Comparison of ENCODE assay signal across 8 cellular contexts in the genomic region with DNA sequence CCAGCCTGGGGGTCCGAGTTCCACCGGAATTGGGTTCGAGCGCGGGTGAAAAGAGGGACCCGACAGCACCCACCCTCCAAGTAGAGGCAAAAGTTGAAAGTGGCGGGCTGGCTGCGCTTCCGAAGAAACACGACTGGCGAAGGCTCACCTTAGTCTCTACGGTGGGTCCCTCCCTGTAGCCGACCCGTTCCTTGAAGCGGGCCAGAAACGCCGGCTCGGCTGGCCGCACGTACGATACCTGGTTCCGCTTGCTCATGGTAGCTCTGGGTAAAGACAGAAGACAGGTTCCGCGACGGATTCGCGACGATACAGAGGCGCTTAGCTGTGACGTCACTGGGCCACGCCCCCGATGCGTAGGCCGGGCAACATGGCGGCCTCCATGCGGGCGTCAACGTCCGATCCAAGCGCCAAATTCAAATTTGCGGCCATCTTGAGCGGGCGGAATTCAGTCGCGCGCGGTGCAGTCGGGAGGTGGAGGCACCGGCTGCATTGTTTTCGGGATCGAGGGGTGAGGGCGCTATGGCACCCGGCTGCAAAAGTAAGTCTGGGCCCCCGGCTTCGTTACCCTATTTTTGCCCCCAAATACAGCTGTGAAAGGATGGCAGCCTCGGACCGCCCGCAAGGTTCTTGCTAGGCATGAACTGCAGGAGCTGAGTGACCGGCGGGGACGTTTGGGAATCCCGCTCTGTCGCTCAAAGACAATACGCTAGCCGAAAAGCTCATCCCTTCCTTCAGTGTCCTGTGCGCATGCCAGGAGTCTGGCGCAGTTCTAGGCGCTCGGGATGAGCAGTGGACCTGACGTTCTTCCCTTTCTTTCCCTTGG. TPM values are rescaled to one million over a fixed set of nuclear protein-coding genes. Genes with fewer than 3 reads are reported as not detected.
DNase-seq lines count a peak whose midpoint lies in the region; ATAC-seq, FAIRE-seq and TF ChIP-seq lines count a peak whose summit lies in the region.

A gene (minus strand): TSS at position 273 of the 823 bp plus-strand sequence. CDS start 17 bp downstream, at position 256.
A gene with protein sequence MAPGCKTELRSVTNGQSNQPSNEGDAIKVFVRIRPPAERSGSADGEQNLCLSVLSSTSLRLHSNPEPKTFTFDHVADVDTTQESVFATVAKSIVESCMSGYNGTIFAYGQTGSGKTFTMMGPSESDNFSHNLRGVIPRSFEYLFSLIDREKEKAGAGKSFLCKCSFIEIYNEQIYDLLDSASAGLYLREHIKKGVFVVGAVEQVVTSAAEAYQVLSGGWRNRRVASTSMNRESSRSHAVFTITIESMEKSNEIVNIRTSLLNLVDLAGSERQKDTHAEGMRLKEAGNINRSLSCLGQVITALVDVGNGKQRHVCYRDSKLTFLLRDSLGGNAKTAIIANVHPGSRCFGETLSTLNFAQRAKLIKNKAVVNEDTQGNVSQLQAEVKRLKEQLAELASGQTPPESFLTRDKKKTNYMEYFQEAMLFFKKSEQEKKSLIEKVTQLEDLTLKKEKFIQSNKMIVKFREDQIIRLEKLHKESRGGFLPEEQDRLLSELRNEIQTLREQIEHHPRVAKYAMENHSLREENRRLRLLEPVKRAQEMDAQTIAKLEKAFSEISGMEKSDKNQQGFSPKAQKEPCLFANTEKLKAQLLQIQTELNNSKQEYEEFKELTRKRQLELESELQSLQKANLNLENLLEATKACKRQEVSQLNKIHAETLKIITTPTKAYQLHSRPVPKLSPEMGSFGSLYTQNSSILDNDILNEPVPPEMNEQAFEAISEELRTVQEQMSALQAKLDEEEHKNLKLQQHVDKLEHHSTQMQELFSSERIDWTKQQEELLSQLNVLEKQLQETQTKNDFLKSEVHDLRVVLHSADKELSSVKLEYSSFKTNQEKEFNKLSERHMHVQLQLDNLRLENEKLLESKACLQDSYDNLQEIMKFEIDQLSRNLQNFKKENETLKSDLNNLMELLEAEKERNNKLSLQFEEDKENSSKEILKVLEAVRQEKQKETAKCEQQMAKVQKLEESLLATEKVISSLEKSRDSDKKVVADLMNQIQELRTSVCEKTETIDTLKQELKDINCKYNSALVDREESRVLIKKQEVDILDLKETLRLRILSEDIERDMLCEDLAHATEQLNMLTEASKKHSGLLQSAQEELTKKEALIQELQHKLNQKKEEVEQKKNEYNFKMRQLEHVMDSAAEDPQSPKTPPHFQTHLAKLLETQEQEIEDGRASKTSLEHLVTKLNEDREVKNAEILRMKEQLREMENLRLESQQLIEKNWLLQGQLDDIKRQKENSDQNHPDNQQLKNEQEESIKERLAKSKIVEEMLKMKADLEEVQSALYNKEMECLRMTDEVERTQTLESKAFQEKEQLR (N-terminal part only) (plus strand): TSS at position 448 of the 823 bp plus-strand sequence. CDS start 72 bp downstream, at position 520.

- H3K36me3 ChIP-seq in ACC112 (ENCODE audit: insufficient read depth, low read length), result peaks cover 51% of the 10 kb centered on the region
- no peaks in the 10 kb centered on the region for H3K36me3 ChIP-seq in mammary epithelial cell (ENCODE audit: insufficient read depth, low read length)
- H3K36me3 ChIP-seq in iPS-20b (ENCODE audit: insufficient read depth, low read depth, low read length), result peaks cover 51% of the 10 kb centered on the region
- H3K36me3 ChIP-seq in small intestine (ENCODE audit: control insufficient read depth in 2 of 2, insufficient read depth in 2 of 2, low read length in 2 of 2), result peaks cover 0 to 2% of the 10 kb centered on the region in 2 donors

- TF ChIP-seq CTCF in VCaP (conservative IDR thresholded peaks at IDR 0.05), result no peak
- TF ChIP-seq CTCF in mammary epithelial cell (conservative IDR thresholded peaks at IDR 0.05 in 1 of 2, IDR thresholded peaks at IDR 0.05 in 1 of 2; ENCODE audit: extremely low read depth in 1 of 2, insufficient read depth in 1 of 2, low read depth in 1 of 2, low read length in 2 of 2), result peak in 1 of 2 donors; percentile 8

- dilution Hi-C loops in mammary epithelial cell (cut with HindIII; ENCODE audit: low sequenced_read_pairs), result no loop called here

- in situ Hi-C loops in mammary epithelial cell (cut with MboI; ENCODE audit: low sequenced_read_pairs in 2 of 2), result no loop called here

- H3K9me3 ChIP-seq in mammary epithelial cell (replicated peaks; ENCODE audit: insufficient read depth, low read length), result peaks cover 6% of the 10 kb centered on the region
- H3K9me3 ChIP-seq in iPS-20b (ENCODE audit: insufficient read depth, low read depth, low read length), result peaks cover 10% of the 10 kb centered on the region
- no peaks in the 10 kb centered on the region for H3K9me3 ChIP-seq in small intestine (ENCODE audit: control insufficient read depth, low read depth)

- H3K4me2 ChIP-seq in mammary epithelial cell (ENCODE audit: insufficient read depth, low read depth, low read length), result peak within 1 kb of the TSS; percentile 91

- no peaks in the 10 kb centered on the region for H3K27me3 ChIP-seq in ACC112 (ENCODE audit: insufficient read depth, low read length)
- no peaks in the 10 kb centered on the region for H3K27me3 ChIP-seq in mammary epithelial cell (ENCODE audit: insufficient read depth, low read length)
- H3K27me3 ChIP-seq in iPS-20b (ENCODE audit: insufficient read depth, low read length), result no peaks in the 10 kb centered on the region
- no peaks in the 10 kb centered on the region for H3K27me3 ChIP-seq in small intestine (ENCODE audit: control insufficient read depth in 2 of 2, insufficient read depth in 2 of 2, low read length in 2 of 2)

- BruUV-seq in mammary epithelial cell (replicated peaks; lab: Mats Ljungman, UMichigan), result TSS peak; percentile 70

- no peak for FAIRE-seq in small intestine (lab: Jason Lieb, UNC)

- CTCF ChIA-PET in mammary epithelial cell (lab: Charles Lee; ENCODE audit: low non-redundant PET), result no interaction called here

- H3K9ac ChIP-seq in mammary epithelial cell (ENCODE audit: insufficient read depth, low read length), result peak within 1 kb of the TSS; percentile 97
- peak within 1 kb of the TSS; percentile 98 for H3K9ac ChIP-seq in iPS-20b (ENCODE audit: low read depth, low read length)

- H3K4me3 ChIP-seq in ACC112 (ENCODE audit: low read depth, low read length) (peak within 1 kb of the TSS; percentile 80), mammary epithelial cell (replicated peaks in 1 of 3; ENCODE audit: insufficient read depth in 1 of 3, low read depth in 2 of 3, low read length in 3 of 3) (peak within 1 kb of the TSS; percentile 72 to 97 (median 88)), iPS-20b (ENCODE audit: low read length) (peak within 1 kb of the TSS; percentile 99), small intestine (ENCODE audit: low read depth in 1 of 2, low read length in 2 of 2) (peak within 1 kb of the TSS; percentile 76 to 92)

- no peaks in the 10 kb centered on the region for H4K20me1 ChIP-seq in mammary epithelial cell (ENCODE audit: insufficient read depth, low read length)

- H2AFZ ChIP-seq in ACC112 (ENCODE audit: low read length, unreplicated experiment) (peak within 1 kb of the TSS; percentile 90), mammary epithelial cell (ENCODE audit: low read depth, low read length) (peak within 1 kb of the TSS; percentile 98)

- WGBS in mammary epithelial cell (ENCODE audit: low coverage, missing lambda C conversion rate), result 2% methylated on average over 21 of the region's 70 CpGs
- 0% methylated on average over 70 of the region's 70 CpGs for WGBS in small intestine, 3 donors

- H3K27ac ChIP-seq in ACC112 (ENCODE audit: low read depth, low read length) (peak within 1 kb of the TSS; percentile 63), VCaP (peak within 1 kb of the TSS; percentile 86), mammary epithelial cell (ENCODE audit: insufficient read depth, low read depth, low read length) (peak within 1 kb of the TSS; percentile 96), iPS-20b (ENCODE audit: low read length) (peak within 1 kb of the TSS; percentile 87), small intestine (ENCODE audit: low read depth in 1 of 2, low read length in 1 of 2) (peak within 1 kb of the TSS; percentile 45 to 93)

- H3K79me2 ChIP-seq in ACC112 (ENCODE audit: control insufficient read depth, insufficient read depth, low read length, unreplicated experiment) (peaks cover 73% of the 10 kb centered on the region), mammary epithelial cell (ENCODE audit: insufficient read depth, low read length) (peaks cover 89% of the 10 kb centered on the region)

- ATAC-seq in GM18870 (IDR thresholded peaks at IDR 0.05; ENCODE audit: unreplicated experiment) (peak; percentile 84), HG03135 (IDR thresholded peaks at IDR 0.05; ENCODE audit: unreplicated experiment) (peak; percentile 91)

- intact Hi-C loops in mammary epithelial cell (cut with micrococcal nuclease), result loop anchor here (1.0 to 5.0 kb wide), 3 partner anchors 153 to 229 kb away; a partner anchor contains a TSS

- H3K4me1 ChIP-seq in ACC112 (ENCODE audit: control insufficient read depth, insufficient read depth, low read length, unreplicated experiment) (peaks cover 5% of the 10 kb centered on the region), mammary epithelial cell (ENCODE audit: insufficient read depth, low read length) (peaks cover 7% of the 10 kb centered on the region), iPS-20b (ENCODE audit: insufficient read depth, low read length) (peaks cover 7% of the 10 kb centered on the region; the same call in 1 of the 2 replicates), small intestine (ENCODE audit: control insufficient read depth in 2 of 2, insufficient read depth in 1 of 2, low read depth in 1 of 2, low read length in 1 of 2) (no peaks in the 10 kb centered on the region)

- DNase-seq in NCI-H2196 (lab: John Stamatoyannopoulos, UW; ENCODE audit: unreplicated experiment), result peak; percentile 89
- peak; percentile 92 for DNase-seq in mammary epithelial cell
- peak; percentile 95 for DNase-seq in small intestine

RNA-seq across cellular contexts. Expression of the first gene that starts in this region (rescaled TPM):
- total RNA-seq in mammary epithelial cell, result 10 to 100 TPM; 21.3 to 25.3 TPM
- 8.1 TPM for polyA plus RNA-seq in mammary epithelial cell
- 12.4 TPM for polyA minus RNA-seq in mammary epithelial cell
- 10 to 100 TPM in 1 of 3 donors, 1 to 10 TPM in 2; 6.7 to 13.9 (median 6.8) TPM for polyA plus RNA-seq in small intestine

RNA-seq across cellular contexts. Expression of the second gene that starts in this region (rescaled TPM):
- 1 to 10 TPM in 1 of 2 donors, under 1 TPM in 1; 0.67 to 7.7 TPM for total RNA-seq in mammary epithelial cell
- polyA plus RNA-seq in mammary epithelial cell, result 3.8 TPM
- polyA minus RNA-seq in mammary epithelial cell, result 5.2 TPM
- 10 to 100 TPM in 1 of 3 donors, 1 to 10 TPM in 1, under 1 TPM in 1; 0.54 to 11.1 (median 1.6) TPM for polyA plus RNA-seq in small intestine

Comparison
In these comparisons a context has a peak if more than half of its experiments do, and no peak if none do; other contexts are left out.
1. Peak in every context shown above with its lines: DNase-seq, ATAC-seq, H3K4me3 ChIP-seq and H3K27ac ChIP-seq.